ENCODE assay signal across 8 cellular contexts in genomic region chr18:70195852-70196434, GRCh38. TPM values are rescaled to one million over a fixed set of nuclear protein-coding genes. Genes with fewer than 3 reads are reported as not detected.
DNase-seq lines count a peak whose midpoint lies in the region; ATAC-seq, FAIRE-seq and TF ChIP-seq lines count a peak whose summit lies in the region.

No MANE protein-coding gene starts in this region.

- no peak overlapping the region for H3K18ac ChIP-seq in IMR-90 (ENCODE audit: low read depth, low read length)

- no peak overlapping the region for H4K8ac ChIP-seq in IMR-90 (ENCODE audit: low read depth in 2 of 2, low read length in 2 of 2)

- H3K23ac ChIP-seq in IMR-90 (ENCODE audit: low read depth, low read length): no peak overlapping the region

- H3K56ac ChIP-seq in IMR-90 (ENCODE audit: extremely low read depth, insufficient read depth, low read length): no peak overlapping the region

- H3K4me3 ChIP-seq in A549 (no peak overlapping the region), IMR-90 (ENCODE audit: insufficient read depth, low read depth, low read length) (no peak overlapping the region), epithelial cell of proximal tubule (ENCODE audit: low read depth, low read length) (no peak overlapping the region)

- H3K9me1 ChIP-seq in IMR-90 (ENCODE audit: insufficient read depth, low read length): no peaks in the 10 kb centered on the region

- no peak for TF ChIP-seq POLR2A in A549 (IDR thresholded peaks at IDR 0.05; ENCODE audit: low read length)
- TF ChIP-seq POLR2A in IMR-90 (IDR thresholded peaks at IDR 0.05; ENCODE audit: low read depth, low read length): no peak

- TF ChIP-seq EP300 in A549 (IDR thresholded peaks at IDR 0.05): no peak

- dilution Hi-C loops in IMR-90 (cut with HindIII; ENCODE audit: low sequenced_read_pairs, unreplicated experiment): loop anchor here (25.0 kb wide), 1 partner anchor 241 kb away; no protein-coding TSS in a partner anchor

- peaks cover 37% of the 10 kb centered on the region for H3K4me1 ChIP-seq in A549
- no peaks in the 10 kb centered on the region for H3K4me1 ChIP-seq in IMR-90 (ENCODE audit: control insufficient read depth, insufficient read depth, low read length)

- H2AK9ac ChIP-seq in IMR-90 (replicated peaks; ENCODE audit: low read depth, low read length, poor library complexity): no peak overlapping the region

- H2BK20ac ChIP-seq in IMR-90 (ENCODE audit: low read depth, low read length): no peak overlapping the region

- no peak overlapping the region for H3K14ac ChIP-seq in IMR-90 (replicated peaks; ENCODE audit: low read depth, low read length)

- no peaks in the 10 kb centered on the region for H3K27me3 ChIP-seq in IMR-90 (ENCODE audit: control insufficient read depth, insufficient read depth, low read length)

- no peak overlapping the region for H4K91ac ChIP-seq in IMR-90 (ENCODE audit: insufficient read depth, low read depth, low read length)

- no peak overlapping the region for H2AK5ac ChIP-seq in IMR-90 (ENCODE audit: low read depth, low read length)

- WGBS in A549 (ENCODE audit: missing lambda C conversion rate): 31% methylated on average over 5 of the region's 5 CpGs
- 51% methylated on average over 2 of the region's 5 CpGs; no CpG with 5 or more reads in 1 of the 2 experiments for WGBS in IMR-90 (ENCODE audit: extremely low coverage in 2 of 2, insufficient read length in 1 of 2), 2 experiments

- H4K5ac ChIP-seq in IMR-90 (ENCODE audit: low read depth, low read length): no peak overlapping the region

- CTCF ChIA-PET in A549 (lab: Yijun Ruan, JAX) (interaction anchor here (0.6 to 4.5 kb wide), 26 partner anchors 8 to 263 kb away, joined by 3 to 55 read pairs (median 4); partner anchors contain the start of gene RTTN), IMR-90 (lab: Yijun Ruan, JAX) (interaction anchor here (0.7 to 2.2 kb wide), 9 partner anchors 11 to 257 kb away, joined by 3 to 14 read pairs (median 4); no protein-coding TSS in a partner anchor), RWPE1 (lab: Yijun Ruan, JAX) (interaction anchor here (0.5 to 4.2 kb wide), 4 partner anchors 137 to 257 kb away, joined by 3 to 24 read pairs (median 6); no protein-coding TSS in a partner anchor)

- TF ChIP-seq CTCF in A549 (IDR thresholded peaks at IDR 0.05) (peak; percentile 77), GM10266 (IDR thresholded peaks at IDR 0.05; ENCODE audit: control insufficient read depth, insufficient read depth, low read depth, missing control alignments) (peak; percentile 75), IMR-90 (conservative IDR thresholded peaks at IDR 0.05; ENCODE audit: low read depth, low read length) (peak; percentile 82), RWPE1 (conservative IDR thresholded peaks at IDR 0.05; ENCODE audit: low read depth) (peak; percentile 95), epithelial cell of proximal tubule (conservative IDR thresholded peaks at IDR 0.05; ENCODE audit: low read depth, low read length) (peak; percentile 90)

- H4K20me1 ChIP-seq in IMR-90 (ENCODE audit: insufficient read depth, low read length): no peaks in the 10 kb centered on the region

- H3K4me2 ChIP-seq in A549 (peak overlapping the region; percentile 23), IMR-90 (ENCODE audit: low read depth, low read length) (no peak overlapping the region)

- peak; percentile 10 to 62 for DNase-seq in A549 (ENCODE audit: low read depth in 1 of 2, low spot score in 1 of 2)
- no peak for DNase-seq in GM10266 (ENCODE audit: extremely low spot score)
- DNase-seq in IMR-90: peak; percentile 70
- DNase-seq in RWPE1 (ENCODE audit: low spot score): peak; percentile 20
- no peak for DNase-seq in epithelial cell of proximal tubule (ENCODE audit: low read depth)
- DNase-seq in mucosa of gallbladder (ENCODE audit: low spot score): peak; percentile 20
- no peak for DNase-seq in stimulated activated naive CD8-positive, alpha-beta T cell treated with anti-CD3 and anti-CD28 coated beads, Interleukin-15, Interleukin-2, amounts not matched to agents 100 U/mL and 50 U/mL, for 24 hours
- no peak for DNase-seq in 8988T

- peak; percentile 80 to 82 for TF ChIP-seq RAD21 in A549 (conservative IDR thresholded peaks at IDR 0.05 in 1 of 2, IDR thresholded peaks at IDR 0.05 in 1 of 2)
- TF ChIP-seq RAD21 in IMR-90 (IDR thresholded peaks at IDR 0.05; ENCODE audit: low read length): peak; percentile 87

- intact Hi-C loops in IMR-90 (cut with micrococcal nuclease): loop anchor here (1.0 kb wide), 3 partner anchors 238 to 258 kb away; no protein-coding TSS in a partner anchor

- peaks cover 8% of the 10 kb centered on the region for H3K36me3 ChIP-seq in IMR-90 (ENCODE audit: control insufficient read depth, insufficient read depth, low read length)

- POLR2A ChIA-PET in A549 (lab: Yijun Ruan, JAX) (interaction anchor here (0.5 to 0.6 kb wide), 2 partner anchors 97 to 255 kb away, joined by 3 to 5 read pairs; no protein-coding TSS in a partner anchor), IMR-90 (lab: Charles Lee; ENCODE audit: unreplicated experiment) (no interaction called here), RWPE1 (lab: Yijun Ruan, JAX; ENCODE audit: low non-redundant PET) (no interaction called here)

- H3K27ac ChIP-seq in A549 (peak overlapping the region; percentile 73 to 81), IMR-90 (ENCODE audit: insufficient read depth, low read length) (no peak overlapping the region), RWPE1 (no peak overlapping the region)

- no peaks in the 10 kb centered on the region for H3K9me3 ChIP-seq in A549
- H3K9me3 ChIP-seq in IMR-90 (ENCODE audit: control insufficient read depth, insufficient read depth, low read length): no peaks in the 10 kb centered on the region

- no TSS peak for BruUV-seq in IMR-90 (replicated peaks; lab: Mats Ljungman, UMichigan)

- peak; percentile 59 to 79; a peak in 3 of 6 replicates for ATAC-seq in A549
- peak; percentile 72 for ATAC-seq in IMR-90 (ENCODE audit: low read depth)
- no peak for ATAC-seq in stimulated activated naive CD8-positive, alpha-beta T cell treated with anti-CD3 and anti-CD28 coated beads, Interleukin-15, Interleukin-2, amounts not matched to agents 100 U/mL and 50 U/mL, for 24 hours

- FAIRE-seq in A549 (lab: Jason Lieb, UNC): no peak

- no peak overlapping the region for H2BK5ac ChIP-seq in IMR-90 (ENCODE audit: low read depth, low read length, poor library complexity, severe bottlenecking)

- H3K4ac ChIP-seq in IMR-90 (ENCODE audit: low read depth, low read length): no peak overlapping the region

- in situ Hi-C loops in IMR-90 (cut with MboI; ENCODE audit: low sequenced_read_pairs): loop anchor here (5.0 kb wide), 1 partner anchor 236 kb away; no protein-coding TSS in a partner anchor

- H3K9ac ChIP-seq in IMR-90 (ENCODE audit: low read depth, low read length): no peak overlapping the region

- no peak overlapping the region for H2BK120ac ChIP-seq in IMR-90 (ENCODE audit: low read depth, low read length)

- H3K79me1 ChIP-seq in IMR-90 (ENCODE audit: low read depth in 1 of 2, low read length in 2 of 2): peaks cover 0 to 4% of the 10 kb centered on the region in 2 experiments; a peak in 2 of 4 replicates

- H2AFZ ChIP-seq in IMR-90 (replicated peaks; ENCODE audit: low read length, poor library complexity): no peak overlapping the region

- H2BK15ac ChIP-seq in IMR-90 (ENCODE audit: low read depth, low read length): no peak overlapping the region

TF ChIP-seq in A549, 52 proteins besides CTCF, POLR2A, EP300 and RAD21:
- TF ChIP-seq NFE2L2 (conservative IDR thresholded peaks at IDR 0.05; ENCODE audit: low read length) (no peak), SMC3 (IDR thresholded peaks at IDR 0.05) (peak; percentile 86), CEBPB (IDR thresholded peaks at IDR 0.05) (peak in 1 of 2 experiments; percentile 27; a peak in 1 of 4 replicates)

TF ChIP-seq in IMR-90, 13 proteins besides CTCF, POLR2A, EP300 and RAD21:
- TF ChIP-seq SMC3 (IDR thresholded peaks at IDR 0.05; ENCODE audit: low read depth, low read length) (peak; percentile 95), CEBPB (IDR thresholded peaks at IDR 0.05; ENCODE audit: low read depth, low read length) (peak; percentile 69), FOS (IDR thresholded peaks at IDR 0.05; ENCODE audit: low read depth, low read length) (no peak)

RNA-seq across cellular contexts. Expression of gene RTTN, which starts 9.5 kb away (rescaled TPM):
- 24.6 and 25.3 TPM in 2 replicates for polyA plus RNA-seq in A549 (2011; rRNA removed)
- 6.2 and 7.3 TPM in 2 replicates for polyA plus RNA-seq in A549 (2012; cell fraction: cytosol; rRNA removed)
- 10.2 and 16.1 TPM in 2 replicates for polyA plus RNA-seq in A549 (2012; cell fraction: nucleus; rRNA removed)
- polyA plus RNA-seq in A549 (2017; fragmentation: RNase III; extraction: RNeasy Plus Mini Kit Qiagen cat#74134 plus additional on column Dnase treatment): 8.4 to 9.9 TPM (median 9.5 TPM) in 3 replicates
- 58.9 and 61.8 TPM in 2 replicates for polyA minus RNA-seq in A549 (2011; rRNA and poly(A)+ RNA removed)
- 19.9 and 21.9 TPM in 2 replicates for total RNA-seq in IMR-90 (2012; rRNA removed)
- 4.8 and 5.8 TPM in 2 replicates for polyA plus RNA-seq in IMR-90 (2012; rRNA removed)
- polyA plus RNA-seq in IMR-90 (2012; cell fraction: cytosol; rRNA removed): 1.1 and 1.9 TPM in 2 replicates
- polyA plus RNA-seq in IMR-90 (2012; cell fraction: nucleus; rRNA removed; ENCODE audit: low replicate concordance): 2.9 and 18.0 TPM in 2 replicates
- 12.1 and 14.1 TPM in 2 replicates for total RNA-seq in epithelial cell of proximal tubule
- total RNA-seq in mucosa of gallbladder: 8.7 TPM

Comparison
In these comparisons a context has a peak if more than half of its experiments do, and no peak if none do; other contexts are left out.
1. DNase-seq: peak in A549 (2 of 2), IMR-90 (single experiment), RWPE1 (single experiment) and mucosa of gallbladder (single experiment); none in GM10266 (single experiment), epithelial cell of proximal tubule (single experiment), stimulated activated naive CD8-positive, alpha-beta T cell treated with anti-CD3 and anti-CD28 coated beads, Interleukin-15, Interleukin-2, amounts not matched to agents 100 U/mL and 50 U/mL, for 24 hours (single experiment) and 8988T (single experiment).
2. H3K27ac ChIP-seq: peak in A549 (2 of 2); none in IMR-90 (single experiment) and RWPE1 (single experiment).
3. Peak in every context shown above with its lines, with median percentiles within 50 percentile points of each other: CTCF ChIP-seq.